Comparison of ENCODE assay signal across 8 cellular contexts in the genomic region with DNA sequence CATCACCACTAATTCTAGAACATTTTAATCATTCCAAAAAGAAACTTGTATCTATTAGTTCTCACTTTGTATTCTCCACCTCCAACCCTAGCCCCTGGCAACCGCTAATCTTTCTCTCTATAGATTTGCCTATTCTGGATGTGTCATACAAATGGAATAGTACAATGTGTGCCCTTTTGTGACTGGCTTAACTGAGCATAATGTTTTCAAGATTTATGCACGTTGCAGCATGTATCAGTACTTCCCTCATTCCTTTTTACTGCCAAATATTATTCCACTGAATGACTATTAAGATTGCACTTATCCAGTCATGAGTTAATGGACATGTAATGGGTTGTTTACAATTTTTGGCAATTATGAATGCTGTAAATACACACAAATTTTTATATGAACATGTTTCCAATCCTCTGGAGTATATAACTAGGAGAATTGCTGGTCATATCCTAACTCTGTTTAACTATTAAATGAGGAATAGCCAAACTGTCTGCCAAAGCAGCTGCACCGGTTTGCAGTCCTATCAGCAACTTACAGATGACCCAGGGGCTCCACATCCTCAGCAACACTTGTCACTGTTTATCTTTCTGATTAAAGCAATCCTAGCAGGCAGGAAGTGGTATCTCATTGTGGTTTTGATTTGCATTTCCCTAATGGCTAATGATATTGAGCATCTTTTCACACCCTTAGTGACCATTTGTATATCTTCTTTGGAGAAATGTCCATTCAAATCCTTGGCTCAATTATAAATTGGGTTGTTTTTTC. TPM values are rescaled to one million over a fixed set of nuclear protein-coding genes. Genes with fewer than 3 reads are reported as not detected.
DNase-seq lines count a peak whose midpoint lies in the region; ATAC-seq, FAIRE-seq and TF ChIP-seq lines count a peak whose summit lies in the region.
"Had no signal": no experiment of that assay in that cellular context is flagged by ENCODE, and none has a peak within 500 bp of the region (broad histone marks: within the 10 kb centered on the region; RNA-seq: fewer than 3 reads in every experiment).

No MANE protein-coding gene starts in this region.

- H3K14ac ChIP-seq in IMR-90 (replicated peaks; ENCODE audit: low read depth, low read length): no peak overlapping the region

- H2BK15ac ChIP-seq in IMR-90 (ENCODE audit: low read depth, low read length): no peak overlapping the region

- TF ChIP-seq RAD21 in IMR-90 (IDR thresholded peaks at IDR 0.05; ENCODE audit: low read length): no peak

- H3K4ac ChIP-seq in IMR-90 (ENCODE audit: low read depth, low read length): no peak overlapping the region

- no peak overlapping the region for H3K18ac ChIP-seq in IMR-90 (ENCODE audit: low read depth, low read length)

- H2AK5ac ChIP-seq in IMR-90 (ENCODE audit: low read depth, low read length): no peak overlapping the region

- H3K4me1 ChIP-seq in IMR-90 (ENCODE audit: control insufficient read depth, insufficient read depth, low read length) (no peaks in the 10 kb centered on the region), kidney (ENCODE audit: control insufficient read depth in 1 of 2, insufficient read depth in 1 of 2, low read depth in 1 of 2, low read length in 2 of 2) (no peaks in the 10 kb centered on the region)

- H3K79me1 ChIP-seq in IMR-90 (ENCODE audit: low read depth in 1 of 2, low read length in 2 of 2): no peaks in the 10 kb centered on the region

- FAIRE-seq in kidney (lab: Jason Lieb, UNC): no peak

- POLR2A ChIA-PET in IMR-90 (lab: Charles Lee; ENCODE audit: unreplicated experiment): no interaction called here

- dilution Hi-C loops in IMR-90 (cut with HindIII; ENCODE audit: low sequenced_read_pairs, unreplicated experiment): no loop called here

- H2BK5ac ChIP-seq in IMR-90 (ENCODE audit: low read depth, low read length, poor library complexity, severe bottlenecking): no peak overlapping the region

- H2AFZ ChIP-seq in IMR-90 (replicated peaks; ENCODE audit: low read length, poor library complexity): no peak overlapping the region

- DNase-seq in IMR-90: no peak
- DNase-seq in kidney: no peak
- DNase-seq in NCI-H2171 treated with DMSO at 0.1 percent for 48 hours (lab: John Stamatoyannopoulos, UW): no peak
- DNase-seq in activated CD4-positive, alpha-beta T cell treated with anti-CD3 and anti-CD28 coated beads, Interleukin-2, amount 50 U/mL, for 4 hours: no peak
- DNase-seq: NCI-H1417 treated with DMSO at 0.1 percent for 48 hours had no signal

- no peak overlapping the region for H4K5ac ChIP-seq in IMR-90 (ENCODE audit: low read depth, low read length)

- H3K9ac ChIP-seq in IMR-90 (ENCODE audit: low read depth, low read length) (no peak overlapping the region), kidney (ENCODE audit: low read length in 2 of 2) (no peak overlapping the region)

- TF ChIP-seq CTCF in IMR-90 (conservative IDR thresholded peaks at IDR 0.05; ENCODE audit: low read depth, low read length): no peak
- TF ChIP-seq CTCF in kidney (IDR thresholded peaks at IDR 0.05; ENCODE audit: borderline replicate concordance, extremely low read depth, insufficient read depth): no peak

- TF ChIP-seq POLR2A in IMR-90 (IDR thresholded peaks at IDR 0.05; ENCODE audit: low read depth, low read length): no peak

- H3K27ac ChIP-seq in IMR-90 (ENCODE audit: insufficient read depth, low read length) (no peak overlapping the region), kidney (ENCODE audit: low read depth in 2 of 2, low read length in 2 of 2) (no peak overlapping the region)

- no peak overlapping the region for H4K8ac ChIP-seq in IMR-90 (ENCODE audit: low read depth in 2 of 2, low read length in 2 of 2)

- no TSS peak for BruUV-seq in IMR-90 (replicated peaks; lab: Mats Ljungman, UMichigan)

- H3K36me3 ChIP-seq in IMR-90 (ENCODE audit: control insufficient read depth, insufficient read depth, low read length) (0 out of 2 replicates have a peak, but pooled peaks cover 1% of the 10 kb centered on the region), kidney (ENCODE audit: control insufficient read depth in 1 of 2, insufficient read depth in 2 of 2, low read length in 2 of 2) (no peaks in the 10 kb centered on the region)

- H3K9me1 ChIP-seq in IMR-90 (ENCODE audit: insufficient read depth, low read length): 0 out of 2 replicates have a peak, but pooled peaks cover 3% of the 10 kb centered on the region

- no peak overlapping the region for H3K4me2 ChIP-seq in IMR-90 (ENCODE audit: low read depth, low read length)

- peak overlapping the region; percentile 42; the same call in 1 of the 2 replicates for H3K23ac ChIP-seq in IMR-90 (ENCODE audit: low read depth, low read length)

- intact Hi-C loops in IMR-90 (cut with micrococcal nuclease): no loop called here
- intact Hi-C loops in kidney (cut with DNase I): no loop called here

- H2BK20ac ChIP-seq in IMR-90 (ENCODE audit: low read depth, low read length): no peak overlapping the region

- H4K20me1 ChIP-seq in IMR-90 (ENCODE audit: insufficient read depth, low read length): no peaks in the 10 kb centered on the region

- CTCF ChIA-PET in IMR-90 (lab: Yijun Ruan, JAX): no interaction called here

- ATAC-seq in GM18867 (IDR thresholded peaks at IDR 0.05; ENCODE audit: unreplicated experiment) (peak; percentile 97), GM21737 (IDR thresholded peaks at IDR 0.05; ENCODE audit: unreplicated experiment) (peak; percentile 88), IMR-90 (ENCODE audit: low read depth) (no peak), esophagus mucosa (peak; percentile 93)

- H3K4me3 ChIP-seq in IMR-90 (ENCODE audit: insufficient read depth, low read depth, low read length) (no peak overlapping the region), kidney (ENCODE audit: low read length in 2 of 2) (no peak overlapping the region)

- no peaks in the 10 kb centered on the region for H3K27me3 ChIP-seq in IMR-90 (ENCODE audit: control insufficient read depth, insufficient read depth, low read length)

- H3K56ac ChIP-seq in IMR-90 (ENCODE audit: extremely low read depth, insufficient read depth, low read length): no peak overlapping the region

- no peak overlapping the region for H2BK120ac ChIP-seq in IMR-90 (ENCODE audit: low read depth, low read length)

- no peak overlapping the region for H4K91ac ChIP-seq in IMR-90 (ENCODE audit: insufficient read depth, low read depth, low read length)

- in situ Hi-C loops in IMR-90 (cut with MboI; ENCODE audit: low sequenced_read_pairs): no loop called here

- H2AK9ac ChIP-seq in IMR-90 (replicated peaks; ENCODE audit: low read depth, low read length, poor library complexity): no peak overlapping the region

- no peaks in the 10 kb centered on the region for H3K9me3 ChIP-seq in IMR-90 (ENCODE audit: control insufficient read depth, insufficient read depth, low read length)
- peaks cover 0 to 3% of the 10 kb centered on the region in 2 donors for H3K9me3 ChIP-seq in kidney (ENCODE audit: control insufficient read depth in 1 of 2, low read length in 2 of 2)

- no CpG with 5 or more reads among the region's 3 CpGs for WGBS in IMR-90 (ENCODE audit: extremely low coverage in 2 of 2, insufficient read length in 1 of 2), 2 experiments

TF ChIP-seq in IMR-90, 13 proteins besides CTCF, POLR2A, EP300 and RAD21:
- TF ChIP-seq, protein P1, sequence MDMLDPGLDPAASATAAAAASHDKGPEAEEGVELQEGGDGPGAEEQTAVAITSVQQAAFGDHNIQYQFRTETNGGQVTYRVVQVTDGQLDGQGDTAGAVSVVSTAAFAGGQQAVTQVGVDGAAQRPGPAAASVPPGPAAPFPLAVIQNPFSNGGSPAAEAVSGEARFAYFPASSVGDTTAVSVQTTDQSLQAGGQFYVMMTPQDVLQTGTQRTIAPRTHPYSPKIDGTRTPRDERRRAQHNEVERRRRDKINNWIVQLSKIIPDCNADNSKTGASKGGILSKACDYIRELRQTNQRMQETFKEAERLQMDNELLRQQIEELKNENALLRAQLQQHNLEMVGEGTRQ (IDR thresholded peaks at IDR 0.05; ENCODE audit: low read depth, low read length): no peak
- no peak for TF ChIP-seq MAFK (IDR thresholded peaks at IDR 0.05; ENCODE audit: low read depth, low read length)
- TF ChIP-seq NFE2L2 (IDR thresholded peaks at IDR 0.05; ENCODE audit: low read depth, low read length): no peak
- no peak for TF ChIP-seq SMC3 (IDR thresholded peaks at IDR 0.05; ENCODE audit: low read depth, low read length)
- TF ChIP-seq MAZ (IDR thresholded peaks at IDR 0.05; ENCODE audit: borderline replicate concordance, low read depth, low read length): no peak
- no peak for TF ChIP-seq RCOR1 (IDR thresholded peaks at IDR 0.05; ENCODE audit: insufficient replicate concordance, low read length)
- no peak for TF ChIP-seq FOS (IDR thresholded peaks at IDR 0.05; ENCODE audit: low read depth, low read length)
- TF ChIP-seq, protein P2, sequence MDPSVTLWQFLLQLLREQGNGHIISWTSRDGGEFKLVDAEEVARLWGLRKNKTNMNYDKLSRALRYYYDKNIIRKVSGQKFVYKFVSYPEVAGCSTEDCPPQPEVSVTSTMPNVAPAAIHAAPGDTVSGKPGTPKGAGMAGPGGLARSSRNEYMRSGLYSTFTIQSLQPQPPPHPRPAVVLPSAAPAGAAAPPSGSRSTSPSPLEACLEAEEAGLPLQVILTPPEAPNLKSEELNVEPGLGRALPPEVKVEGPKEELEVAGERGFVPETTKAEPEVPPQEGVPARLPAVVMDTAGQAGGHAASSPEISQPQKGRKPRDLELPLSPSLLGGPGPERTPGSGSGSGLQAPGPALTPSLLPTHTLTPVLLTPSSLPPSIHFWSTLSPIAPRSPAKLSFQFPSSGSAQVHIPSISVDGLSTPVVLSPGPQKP (IDR thresholded peaks at IDR 0.05; ENCODE audit: borderline replicate concordance, low read depth, low read length): no peak
- TF ChIP-seq CEBPB (IDR thresholded peaks at IDR 0.05; ENCODE audit: low read depth, low read length): no peak
- no peak for TF ChIP-seq MXI1 (IDR thresholded peaks at IDR 0.05; ENCODE audit: borderline replicate concordance, low read depth, low read length)
- no peak for TF ChIP-seq BHLHE40 (IDR thresholded peaks at IDR 0.05; ENCODE audit: low read depth, low read length)
- no peak for TF ChIP-seq CHD1 (IDR thresholded peaks at IDR 0.05; ENCODE audit: low read depth, low read length)
- no peak for TF ChIP-seq RFX5 (IDR thresholded peaks at IDR 0.05; ENCODE audit: low read depth, low read length)

RNA-seq across cellular contexts. Expression of gene DCUN1D1, which starts 42.9 kb away (rescaled TPM):
- total RNA-seq in IMR-90 (2012; rRNA removed) (17.7 and 48.9 TPM in 2 replicates), esophagus mucosa (37.1 TPM), kidney (47.9 TPM)
- polyA plus RNA-seq in IMR-90 (2012; rRNA removed) (10.5 and 12.5 TPM in 2 replicates), kidney (ENCODE audit: insufficient read depth, low read depth, low replicate concordance) (14.2 TPM)
- polyA plus RNA-seq in IMR-90 (2012; cell fraction: cytosol; rRNA removed): 0.65 and 0.97 TPM in 2 replicates
- 0.39 and 6.1 TPM in 2 replicates for polyA plus RNA-seq in IMR-90 (2012; cell fraction: nucleus; rRNA removed; ENCODE audit: low replicate concordance)
